In the genomic region with DNA sequence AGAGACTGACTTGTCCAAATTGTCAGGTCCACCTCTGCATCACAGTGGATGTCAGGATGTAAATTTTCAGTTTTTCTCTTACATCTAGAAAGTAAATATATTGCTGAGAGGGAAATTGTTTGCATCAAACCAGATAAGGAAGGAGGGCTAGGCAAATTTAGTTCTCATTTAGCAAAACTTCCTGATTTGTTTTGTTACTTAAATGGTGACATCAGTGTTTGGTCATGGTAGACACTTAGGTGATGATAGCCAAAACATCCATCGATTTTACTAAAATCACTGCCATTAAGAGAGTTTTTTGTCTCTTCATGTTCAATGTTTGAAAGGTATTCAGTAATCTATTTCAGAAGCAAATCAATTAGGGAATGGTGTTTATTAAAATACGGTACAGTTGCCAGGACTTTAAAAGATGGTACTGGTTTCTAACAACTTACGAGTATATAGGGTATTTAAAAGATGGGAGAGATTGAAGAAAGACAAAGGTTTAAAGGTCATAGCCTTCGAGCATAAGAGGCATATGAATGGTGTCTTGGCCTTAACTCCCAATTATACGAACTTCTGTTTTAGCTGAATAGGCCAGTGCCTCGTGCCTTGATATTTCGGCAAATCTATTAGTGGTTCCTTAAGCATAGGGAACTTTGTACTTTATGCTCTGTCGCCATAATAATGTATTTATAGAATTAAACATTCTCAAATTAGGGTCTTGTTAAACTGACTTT, we compare ENCODE assay signal across 9 cellular contexts. TPM values are rescaled to one million over a fixed set of nuclear protein-coding genes. Genes with fewer than 3 reads are reported as not detected.
DNase-seq lines count a peak whose midpoint lies in the region; ATAC-seq and TF ChIP-seq lines count a peak whose summit lies in the region.
"Had no signal": no experiment of that assay in that cellular context is flagged by ENCODE, and none has a peak within 500 bp of the region (broad histone marks: within the 10 kb centered on the region; RNA-seq: fewer than 3 reads in every experiment).

No MANE protein-coding gene starts in this region.

- peaks cover 29 to 70% of the 10 kb centered on the region in 2 donors for H3K4me1 ChIP-seq in thoracic aorta (ENCODE audit: control insufficient read depth in 1 of 2, low read depth in 2 of 2)

- H3K27ac Mint-ChIP-seq in activated CD8-positive, alpha-beta T cell treated with anti-CD3 and anti-CD28 coated beads for 36 hours: peak overlapping the region; percentile 100
- no peak overlapping the region for H3K27ac Mint-ChIP-seq in glutamatergic neuron (ENCODE audit: unreplicated experiment)

- CTCF ChIA-PET in activated CD8-positive, alpha-beta T cell treated with anti-CD3 and anti-CD28 coated beads for 36 hours (lab: Charles Lee): interaction anchor here (0.7 to 12.2 kb wide), 11 partner anchors 7 to 69 kb away, joined by 3 to 179 read pairs (median 4); no protein-coding TSS in a partner anchor

- H3K4me1 Mint-ChIP-seq in activated T-cell treated with anti-CD3 and anti-CD28 coated beads, Interleukin-2, amount 50 U/mL, for 4 hours (ENCODE audit: low read depth): peaks cover 43% of the 10 kb centered on the region
- H3K4me1 Mint-ChIP-seq in activated CD8-positive, alpha-beta T cell treated with anti-CD3 and anti-CD28 coated beads for 36 hours (ENCODE audit: low read depth): peaks cover 45% of the 10 kb centered on the region
- peaks cover 29% of the 10 kb centered on the region for H3K4me1 Mint-ChIP-seq in glutamatergic neuron (ENCODE audit: low read depth, unreplicated experiment)

- no peak for TF ChIP-seq CTCF in activated CD8-positive, alpha-beta T cell treated with anti-CD3 and anti-CD28 coated beads for 36 hours (IDR thresholded peaks at IDR 0.05)
- TF ChIP-seq CTCF in glutamatergic neuron (IDR thresholded peaks at IDR 0.05; ENCODE audit: partially characterized antibody, unreplicated experiment): no peak
- TF ChIP-seq CTCF in thoracic aorta (IDR thresholded peaks at IDR 0.05): no peak

- no peaks in the 10 kb centered on the region for H3K9me3 ChIP-seq in thoracic aorta

- no peak for DNase-seq in activated T-cell treated with anti-CD3 and anti-CD28 coated beads, Interleukin-2, amount 50 U/mL, for 4 hours
- DNase-seq in activated T-cell treated with anti-CD3 and anti-CD28 coated beads for 4 hours (no peak), glutamatergic neuron (no peak), thoracic aorta (ENCODE audit: low spot score) (no peak), T1000 (lab: John Stamatoyannopoulos, UW) (no peak)
- DNase-seq in activated CD8-positive, alpha-beta T cell treated with anti-CD3 and anti-CD28 coated beads for 36 hours: no peak

- no peaks in the 10 kb centered on the region for H3K27me3 Mint-ChIP-seq in activated T-cell treated with anti-CD3 and anti-CD28 coated beads, Interleukin-2, amount 50 U/mL, for 4 hours (ENCODE audit: low read depth)
- no peaks in the 10 kb centered on the region for H3K27me3 Mint-ChIP-seq in activated CD8-positive, alpha-beta T cell treated with anti-CD3 and anti-CD28 coated beads for 36 hours
- H3K27me3 Mint-ChIP-seq in glutamatergic neuron (ENCODE audit: unreplicated experiment): peaks cover 9% of the 10 kb centered on the region

- H3K4me3 ChIP-seq in thoracic aorta: peak overlapping the region; percentile 88

- H3K36me3 Mint-ChIP-seq in activated T-cell treated with anti-CD3 and anti-CD28 coated beads, Interleukin-2, amount 50 U/mL, for 4 hours (ENCODE audit: insufficient read depth): peaks cover 39% of the 10 kb centered on the region
- H3K36me3 Mint-ChIP-seq in activated CD8-positive, alpha-beta T cell treated with anti-CD3 and anti-CD28 coated beads for 36 hours (ENCODE audit: low read depth): peaks cover 58% of the 10 kb centered on the region
- H3K36me3 Mint-ChIP-seq in glutamatergic neuron (ENCODE audit: unreplicated experiment): no peaks in the 10 kb centered on the region

- no peak for ATAC-seq in activated T-cell treated with anti-CD3 and anti-CD28 coated beads, Interleukin-2, amount 50 U/mL, for 4 hours
- no peak for ATAC-seq in activated CD8-positive, alpha-beta T cell treated with anti-CD3 and anti-CD28 coated beads for 36 hours
- no peak for ATAC-seq in thoracic aorta (ENCODE audit: insufficient number of reproducible peaks, low FRiP score, low read depth)
- ATAC-seq in GM19324 (IDR thresholded peaks at IDR 0.05; ENCODE audit: low FRiP score, unreplicated experiment): no peak
- no peak for ATAC-seq in HG03342 (IDR thresholded peaks at IDR 0.05; ENCODE audit: unreplicated experiment)

- intact Hi-C loops in activated CD8-positive, alpha-beta T cell treated with anti-CD3 and anti-CD28 coated beads for 36 hours (cut with micrococcal nuclease): loop anchor here (2.0 kb wide), 1 partner anchor 49 kb away; no protein-coding TSS in a partner anchor

- H3K27me3 ChIP-seq in thoracic aorta (replicated peaks; ENCODE audit: insufficient read depth): no peaks in the 10 kb centered on the region

- H3K4me3 Mint-ChIP-seq in activated T-cell treated with anti-CD3 and anti-CD28 coated beads, Interleukin-2, amount 50 U/mL, for 4 hours: peak overlapping the region; percentile 100
- H3K4me3 Mint-ChIP-seq in activated CD8-positive, alpha-beta T cell treated with anti-CD3 and anti-CD28 coated beads for 36 hours: peak overlapping the region; percentile 100
- H3K4me3 Mint-ChIP-seq in glutamatergic neuron (ENCODE audit: unreplicated experiment): peak overlapping the region; percentile 98

- H3K9me3 Mint-ChIP-seq in activated T-cell treated with anti-CD3 and anti-CD28 coated beads, Interleukin-2, amount 50 U/mL, for 4 hours: no peaks in the 10 kb centered on the region
- H3K9me3 Mint-ChIP-seq in activated CD8-positive, alpha-beta T cell treated with anti-CD3 and anti-CD28 coated beads for 36 hours: no peaks in the 10 kb centered on the region
- H3K9me3 Mint-ChIP-seq in glutamatergic neuron (ENCODE audit: unreplicated experiment): peaks cover 7% of the 10 kb centered on the region

- POLR2A ChIA-PET in activated CD8-positive, alpha-beta T cell treated with anti-CD3 and anti-CD28 coated beads for 36 hours (lab: Charles Lee): interaction anchor here (0.7 to 8.6 kb wide), 10 partner anchors 13 to 73 kb away, joined by 3 to 209 read pairs (median 6); partner anchors contain the start of genes MR1 and STX6

- peak overlapping the region in 1 of 2 donors; percentile 87 for H3K27ac ChIP-seq in thoracic aorta
- H3K27ac ChIP-seq: C4-2B had no signal

- H3K36me3 ChIP-seq in thoracic aorta: no peaks in the 10 kb centered on the region

RNA-seq across cellular contexts. Expression of gene IER5, which starts 3.0 kb away (rescaled TPM):
- total RNA-seq in activated T-cell treated with anti-CD3 and anti-CD28 coated beads, Interleukin-2, amount 50 U/mL, for 4 hours: 10 to 100 TPM; 43.6 to 58.9 (median 54.9) TPM
- total RNA-seq in activated CD8-positive, alpha-beta T cell treated with anti-CD3 and anti-CD28 coated beads for 36 hours: 10 to 100 TPM; 39.8 to 41.3 TPM
- total RNA-seq in glutamatergic neuron (ENCODE audit: unreplicated experiment): 8.8 TPM
- total RNA-seq in thoracic aorta: 10 to 100 TPM; 20.2 to 55.8 TPM

RNA-seq across cellular contexts. Expression of gene MR1, which starts 57.7 kb away (rescaled TPM):
- 10 to 100 TPM in 1 of 3 donors, 1 to 10 TPM in 2; 6.5 to 10.7 (median 8.3) TPM for total RNA-seq in activated T-cell treated with anti-CD3 and anti-CD28 coated beads, Interleukin-2, amount 50 U/mL, for 4 hours
- 10 to 100 TPM; 15.7 to 16.7 TPM for total RNA-seq in activated CD8-positive, alpha-beta T cell treated with anti-CD3 and anti-CD28 coated beads for 36 hours
- total RNA-seq in glutamatergic neuron (ENCODE audit: unreplicated experiment) (not detected), thoracic aorta (10 to 100 TPM; 19.6 to 30.0 TPM)
